Comparison of ENCODE assay signal across 1 cellular context in genomic region chr1:228361314-228362140, GRCh38.
TF ChIP-seq lines count a peak whose summit lies in the region.

No MANE protein-coding gene starts in this region.

TF ChIP-seq in H1, 55 proteins besides CTCF, POLR2A, EP300 and RAD21:
- no peak for TF ChIP-seq TCF12 (IDR thresholded peaks at IDR 0.05; ENCODE audit: low read depth, low read length)
- no peak for TF ChIP-seq NANOG (IDR thresholded peaks at IDR 0.05; ENCODE audit: insufficient read depth, low read depth, low read length, poor library complexity, severe bottlenecking)
- no peak for TF ChIP-seq CTBP2 (IDR thresholded peaks at IDR 0.05; ENCODE audit: borderline replicate concordance, insufficient read depth, insufficient read length, low read length)
- no peak for TF ChIP-seq CBX5 (IDR thresholded peaks at IDR 0.05; ENCODE audit: low read depth, low read length)
